ENCODE assay signal across 9 cellular contexts in the genomic region with DNA sequence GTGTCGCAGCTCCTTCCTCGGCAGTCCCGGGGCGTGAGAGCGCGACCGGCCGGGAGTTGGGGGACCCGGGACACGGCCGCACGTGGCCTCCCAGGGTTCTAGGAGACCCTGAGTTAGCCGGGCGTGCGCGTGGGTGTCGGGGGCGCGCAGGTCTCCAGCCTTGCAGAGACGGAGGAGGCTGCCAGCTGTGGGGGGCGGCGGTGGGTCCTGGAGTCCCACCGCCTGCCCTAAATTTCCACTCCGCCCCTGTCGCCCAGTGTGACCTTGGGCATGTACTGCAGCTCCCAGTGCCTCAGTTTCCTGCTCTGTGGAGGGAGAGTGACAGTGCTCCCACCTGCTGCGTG. TPM values are rescaled to one million over a fixed set of nuclear protein-coding genes. Genes with fewer than 3 reads are reported as not detected.
DNase-seq lines count a peak whose midpoint lies in the region; ATAC-seq and TF ChIP-seq lines count a peak whose summit lies in the region.
"Had no signal": no experiment of that assay in that cellular context is flagged by ENCODE, and none has a peak within 500 bp of the region (broad histone marks: within the 10 kb centered on the region; RNA-seq: fewer than 3 reads in every experiment).

No MANE protein-coding gene starts in this region.

- H3K9me3 Mint-ChIP-seq in activated T-helper 1 cell treated with anti-CD3 and anti-CD28 coated beads, Interleukin-12 subunit alpha, Interleukin-12 subunit beta, Interleukin-2, Interleukin-4 antibody, amounts not matched to agents 30 ng/mL and 10 ng/mL and 1 ng/mL, durations not matched to agents 14 hours and 24 hours and 36 hours, result no peaks in the 10 kb centered on the region
- H3K9me3 Mint-ChIP-seq in stimulated activated memory B cell treated with anti-CD40 and anti-IgM and Interleukin-4, amounts not matched to agents 10 μg/mL and 1 μg/mL and 100 μg/mL, for 72 hours, result no peaks in the 10 kb centered on the region

- DNase-seq in GM12865 (ENCODE audit: low read depth) (no peak), iPS DF 6.9 (ENCODE audit: low read depth, low spot score) (no peak), lower leg skin (ENCODE audit: low spot score in 2 of 2) (no peak), Kasumi-1 (lab: John Stamatoyannopoulos, UW) (no peak), NCI-H146 treated with DMSO at 0.1 percent for 48 hours (lab: John Stamatoyannopoulos, UW; ENCODE audit: unreplicated experiment) (no peak), GM19240 (ENCODE audit: insufficient read length, low spot score) (no peak)
- no peak for DNase-seq in activated T-helper 1 cell treated with anti-CD3 and anti-CD28 coated beads, Interleukin-12 subunit alpha, Interleukin-12 subunit beta, Interleukin-2, Interleukin-4 antibody, amounts not matched to agents 30 ng/mL and 10 ng/mL and 1 ng/mL, durations not matched to agents 14 hours and 24 hours and 36 hours (ENCODE audit: low spot score)
- DNase-seq: NCI-H446 treated with DMSO at 0.1 percent for 48 hours had no signal

- peak overlapping the region; percentile 42 for H3K4me3 Mint-ChIP-seq in activated T-helper 1 cell treated with anti-CD3 and anti-CD28 coated beads, Interleukin-12 subunit alpha, Interleukin-12 subunit beta, Interleukin-2, Interleukin-4 antibody, amounts not matched to agents 30 ng/mL and 10 ng/mL and 1 ng/mL, durations not matched to agents 14 hours and 24 hours and 36 hours
- peak overlapping the region; percentile 73 for H3K4me3 Mint-ChIP-seq in stimulated activated memory B cell treated with anti-CD40 and anti-IgM and Interleukin-4, amounts not matched to agents 10 μg/mL and 1 μg/mL and 100 μg/mL, for 72 hours

- no peak for ATAC-seq in stimulated activated memory B cell treated with anti-CD40 and anti-IgM and Interleukin-4, amounts not matched to agents 10 μg/mL and 1 μg/mL and 100 μg/mL, for 72 hours

- TF ChIP-seq POLR2A in lower leg skin (IDR thresholded peaks at IDR 0.05), result no peak

- no peak overlapping the region for H3K27ac ChIP-seq in iPS DF 6.9 (ENCODE audit: low read length)

- no peaks in the 10 kb centered on the region for H3K36me3 ChIP-seq in iPS DF 6.9 (ENCODE audit: control insufficient read depth, insufficient read depth, low read length)

- TF ChIP-seq CTCF in GM12865 (IDR thresholded peaks at IDR 0.05; ENCODE audit: insufficient read depth, low read depth, low read length, missing control alignments) (no peak), lower leg skin (IDR thresholded peaks at IDR 0.05) (no peak)

- intact Hi-C loops in activated T-helper 1 cell treated with anti-CD3 and anti-CD28 coated beads, Interleukin-12 subunit alpha, Interleukin-12 subunit beta, Interleukin-2, Interleukin-4 antibody, amounts not matched to agents 30 ng/mL and 10 ng/mL and 1 ng/mL, durations not matched to agents 14 hours and 24 hours and 36 hours (cut with micrococcal nuclease), result loop anchor here (5.0 kb wide), 2 partner anchors 111 to 134 kb away; partner anchors contain the start of gene POLDIP3
- intact Hi-C loops in lower leg skin (cut with DNase I; ENCODE audit: low total_unique reads), result no loop called here

- no peaks in the 10 kb centered on the region for H3K27me3 Mint-ChIP-seq in activated T-helper 1 cell treated with anti-CD3 and anti-CD28 coated beads, Interleukin-12 subunit alpha, Interleukin-12 subunit beta, Interleukin-2, Interleukin-4 antibody, amounts not matched to agents 30 ng/mL and 10 ng/mL and 1 ng/mL, durations not matched to agents 14 hours and 24 hours and 36 hours (ENCODE audit: insufficient read depth)
- H3K27me3 Mint-ChIP-seq in stimulated activated memory B cell treated with anti-CD40 and anti-IgM and Interleukin-4, amounts not matched to agents 10 μg/mL and 1 μg/mL and 100 μg/mL, for 72 hours, result peaks cover 8% of the 10 kb centered on the region

- 0 out of 2 replicates have a peak, but pooled peaks cover 2% of the 10 kb centered on the region for H3K4me1 ChIP-seq in iPS DF 6.9 (ENCODE audit: control insufficient read depth, insufficient read depth, low read length)

- WGBS in iPS DF 6.9 (ENCODE audit: insufficient coverage, insufficient read length), result no CpG with 5 or more reads among the region's 26 CpGs
- 38 to 63% methylated on average over 1 to 16 of the region's 26 CpGs for WGBS in lower leg skin, 2 donors

- H3K4me1 Mint-ChIP-seq in activated T-helper 1 cell treated with anti-CD3 and anti-CD28 coated beads, Interleukin-12 subunit alpha, Interleukin-12 subunit beta, Interleukin-2, Interleukin-4 antibody, amounts not matched to agents 30 ng/mL and 10 ng/mL and 1 ng/mL, durations not matched to agents 14 hours and 24 hours and 36 hours (ENCODE audit: low read depth), result peaks cover 16% of the 10 kb centered on the region
- H3K4me1 Mint-ChIP-seq in stimulated activated memory B cell treated with anti-CD40 and anti-IgM and Interleukin-4, amounts not matched to agents 10 μg/mL and 1 μg/mL and 100 μg/mL, for 72 hours, result peaks cover 3% of the 10 kb centered on the region

- peak overlapping the region; percentile 30 for H3K4me3 ChIP-seq in GM12865 (ENCODE audit: low read depth, low read length)
- H3K4me3 ChIP-seq in iPS DF 6.9 (ENCODE audit: low read length), result peak overlapping the region; percentile 32; the same call in 1 of the 2 replicates
- no peak overlapping the region for H3K4me3 ChIP-seq in lower leg skin (ENCODE audit: low read depth, poor library complexity, severe bottlenecking)

- no peaks in the 10 kb centered on the region for H3K9me3 ChIP-seq in iPS DF 6.9 (ENCODE audit: control insufficient read depth, insufficient read depth, low read length)

- H3K27me3 ChIP-seq in iPS DF 6.9 (ENCODE audit: control insufficient read depth, insufficient read depth, low read length), result no peaks in the 10 kb centered on the region

- H3K27ac Mint-ChIP-seq in activated T-helper 1 cell treated with anti-CD3 and anti-CD28 coated beads, Interleukin-12 subunit alpha, Interleukin-12 subunit beta, Interleukin-2, Interleukin-4 antibody, amounts not matched to agents 30 ng/mL and 10 ng/mL and 1 ng/mL, durations not matched to agents 14 hours and 24 hours and 36 hours, result no peak overlapping the region
- no peak overlapping the region for H3K27ac Mint-ChIP-seq in stimulated activated memory B cell treated with anti-CD40 and anti-IgM and Interleukin-4, amounts not matched to agents 10 μg/mL and 1 μg/mL and 100 μg/mL, for 72 hours

- no peaks in the 10 kb centered on the region for H3K36me3 Mint-ChIP-seq in activated T-helper 1 cell treated with anti-CD3 and anti-CD28 coated beads, Interleukin-12 subunit alpha, Interleukin-12 subunit beta, Interleukin-2, Interleukin-4 antibody, amounts not matched to agents 30 ng/mL and 10 ng/mL and 1 ng/mL, durations not matched to agents 14 hours and 24 hours and 36 hours (ENCODE audit: low read depth)
- H3K36me3 Mint-ChIP-seq in stimulated activated memory B cell treated with anti-CD40 and anti-IgM and Interleukin-4, amounts not matched to agents 10 μg/mL and 1 μg/mL and 100 μg/mL, for 72 hours, result no peaks in the 10 kb centered on the region

RNA-seq across cellular contexts. Expression of gene RRP7A, which starts 18.8 kb away (rescaled TPM):
- 131 and 144 TPM in 2 replicates for total RNA-seq in activated T-helper 1 cell treated with anti-CD3 and anti-CD28 coated beads, Interleukin-12 subunit alpha, Interleukin-12 subunit beta, Interleukin-2, Interleukin-4 antibody, amounts not matched to agents 30 ng/mL and 10 ng/mL and 1 ng/mL, durations not matched to agents 14 hours and 24 hours and 36 hours
- 10 to 100 TPM; 14.4 to 35.2 (median 27.1) TPM for total RNA-seq in lower leg skin

RNA-seq across cellular contexts. Expression of gene SERHL2, which starts 52.9 kb away (rescaled TPM):
- total RNA-seq in activated T-helper 1 cell treated with anti-CD3 and anti-CD28 coated beads, Interleukin-12 subunit alpha, Interleukin-12 subunit beta, Interleukin-2, Interleukin-4 antibody, amounts not matched to agents 30 ng/mL and 10 ng/mL and 1 ng/mL, durations not matched to agents 14 hours and 24 hours and 36 hours, result 1.4 and 2.1 TPM in 2 replicates
- total RNA-seq in lower leg skin, result 10 to 100 TPM; 13.1 to 39.5 (median 18.2) TPM
